In genomic region chr7:30848121-30848855, GRCh38 we compare ENCODE assay signal across 1 cellular context.
TF ChIP-seq lines count a peak whose summit lies in the region.

No MANE protein-coding gene starts in this region.

TF ChIP-seq in K562, 482 proteins besides CTCF, POLR2A, EP300 and RAD21 (continued from another document):
- no peak for TF ChIP-seq ZBTB7A (IDR thresholded peaks at IDR 0.05; ENCODE audit: borderline replicate concordance, control insufficient read depth, low read depth, low read length)
- no peak for TF ChIP-seq PRPF4 (IDR thresholded peaks at IDR 0.05; ENCODE audit: insufficient read depth, low read depth, low read length, poor library complexity, severe bottlenecking)
TF ChIP-seq in K562: peak in this region for 1.
